Comparison of ENCODE assay signal across 13 cellular contexts in the genomic region with DNA sequence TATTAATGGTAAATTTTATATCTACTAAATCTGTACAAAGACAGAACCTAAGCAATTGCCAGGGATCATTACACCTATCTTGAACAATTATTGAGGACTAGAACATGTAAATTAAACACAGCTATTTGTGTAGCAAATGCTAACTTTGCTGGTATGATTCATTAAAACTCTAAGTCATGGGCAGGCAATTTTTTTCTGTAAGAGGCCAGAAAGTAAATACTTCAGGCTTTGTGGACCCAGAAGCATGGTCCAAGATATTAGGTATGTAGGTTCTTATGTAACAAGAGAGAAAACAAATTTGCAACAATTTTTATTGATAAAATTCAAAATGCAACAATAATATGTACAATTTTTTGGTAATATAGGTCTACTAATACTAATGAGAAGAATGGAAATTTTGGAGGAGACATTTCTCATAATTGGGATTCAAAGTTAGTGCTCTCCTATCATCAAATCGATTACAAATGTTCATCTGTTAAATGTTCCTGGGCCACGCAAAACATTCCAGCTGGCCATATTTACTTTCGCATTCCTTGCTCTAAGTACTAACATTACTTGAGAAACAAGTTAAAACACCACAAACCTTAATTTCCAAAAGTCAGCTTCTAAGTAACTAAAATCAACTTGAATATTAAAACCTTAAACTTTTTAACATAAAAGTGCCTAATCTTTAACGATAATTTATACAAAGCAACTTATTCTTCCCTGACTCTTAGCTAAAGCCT. TPM values are rescaled to one million over a fixed set of nuclear protein-coding genes. Genes with fewer than 3 reads are reported as not detected.
DNase-seq lines count a peak whose midpoint lies in the region; ATAC-seq and TF ChIP-seq lines count a peak whose summit lies in the region.
"Had no signal": no experiment of that assay in that cellular context is flagged by ENCODE, and none has a peak within 500 bp of the region (broad histone marks: within the 10 kb centered on the region; RNA-seq: fewer than 3 reads in every experiment).

No MANE protein-coding gene starts in this region.

- POLR2A ChIA-PET in OCI-LY7 (lab: Charles Lee): interaction anchor here (0.9 to 1.5 kb wide), 3 partner anchors 10 to 28 kb away, joined by 3 to 4 read pairs (median 4); no protein-coding TSS in a partner anchor

- no peaks in the 10 kb centered on the region for H3K9me2 ChIP-seq in OCI-LY7 (ENCODE audit: insufficient read depth, low read length)

- CTCF ChIA-PET in OCI-LY7 (lab: Charles Lee; ENCODE audit: unreplicated experiment): no interaction called here

- H3K4me2 ChIP-seq in OCI-LY7 (ENCODE audit: low read length): 0 out of 2 replicates have a peak overlapping the region, but pooled peaks have one; percentile 8

- H3K36me3 Mint-ChIP-seq in osteocyte (ENCODE audit: unreplicated experiment): no peaks in the 10 kb centered on the region

- DNase-seq in OCI-LY7 (ENCODE audit: low spot score): no peak
- DNase-seq in epithelial cell of proximal tubule (ENCODE audit: low read depth): no peak
- DNase-seq in osteocyte (ENCODE audit: extremely low spot score, unreplicated experiment): no peak
- no peak for DNase-seq in germinal center (ENCODE audit: low spot score)
- no peak for DNase-seq in iPS-NIHi11 (ENCODE audit: low spot score)
- DNase-seq: activated CD4-positive, alpha-beta T cell treated with anti-CD3 and anti-CD28 coated beads for 1 hour; DMS79 treated with DMSO at 0.1 percent for 48 hours; NCI-H2081 treated with DMSO at 0.1 percent for 48 hours; stimulated activated naive B cell treated with anti-CD40 and anti-IgM and Interleukin-4, amounts not matched to agents 10 μg/mL and 1 μg/mL and 100 μg/mL, for 72 hours had no signal

- intact Hi-C loops in OCI-LY7 (cut with micrococcal nuclease; ENCODE audit: unreplicated experiment): no loop called here

- TF ChIP-seq CTCF in OCI-LY7 (conservative IDR thresholded peaks at IDR 0.05; ENCODE audit: low read length) (no peak), epithelial cell of proximal tubule (conservative IDR thresholded peaks at IDR 0.05; ENCODE audit: low read depth, low read length) (no peak), osteocyte (IDR thresholded peaks at IDR 0.05) (no peak)

- H2AFZ ChIP-seq in OCI-LY7 (ENCODE audit: low read length): no peak overlapping the region

- H3K4me3 ChIP-seq in GM08714 (ENCODE audit: low read length) (peak overlapping the region; percentile 17; the same call in 1 of the 2 replicates), OCI-LY7 (ENCODE audit: low read depth, low read length, poor library complexity, severe bottlenecking) (no peak overlapping the region), epithelial cell of proximal tubule (ENCODE audit: low read depth, low read length) (peak overlapping the region; percentile 77)
- H3K4me3 ChIP-seq: lung had no signal

- BruUV-seq in OCI-LY7 (replicated peaks; lab: Mats Ljungman, UMichigan): no TSS peak

- H3K27ac ChIP-seq in OCI-LY7 (ENCODE audit: low read depth, low read length, poor library complexity, severe bottlenecking): no peak overlapping the region

- no peaks in the 10 kb centered on the region for H3K9me3 ChIP-seq in OCI-LY7 (ENCODE audit: low read length)

- no peaks in the 10 kb centered on the region for H3K9me3 Mint-ChIP-seq in osteocyte (ENCODE audit: unreplicated experiment)
- H3K9me3 Mint-ChIP-seq: stimulated activated naive B cell treated with anti-CD40 and anti-IgM and Interleukin-4, amounts not matched to agents 10 μg/mL and 1 μg/mL and 100 μg/mL, for 72 hours had no signal

- peaks cover 15% of the 10 kb centered on the region for H3K4me1 ChIP-seq in OCI-LY7 (ENCODE audit: insufficient read depth, low read length, poor library complexity, severe bottlenecking)

- H3K79me2 ChIP-seq in OCI-LY7 (ENCODE audit: insufficient read depth, low read depth, low read length): peaks cover 96% of the 10 kb centered on the region

- H3K4me1 Mint-ChIP-seq in osteocyte (ENCODE audit: unreplicated experiment): peaks cover 39% of the 10 kb centered on the region

- no peaks in the 10 kb centered on the region for H3K27me3 Mint-ChIP-seq in osteocyte (ENCODE audit: unreplicated experiment)
- H3K27me3 Mint-ChIP-seq: stimulated activated naive B cell treated with anti-CD40 and anti-IgM and Interleukin-4, amounts not matched to agents 10 μg/mL and 1 μg/mL and 100 μg/mL, for 72 hours had no signal

- peak overlapping the region; percentile 6 for H3K27ac Mint-ChIP-seq in osteocyte (ENCODE audit: unreplicated experiment)
- H3K27ac Mint-ChIP-seq: stimulated activated naive B cell treated with anti-CD40 and anti-IgM and Interleukin-4, amounts not matched to agents 10 μg/mL and 1 μg/mL and 100 μg/mL, for 72 hours had no signal

- peaks cover 22% of the 10 kb centered on the region for H4K20me1 ChIP-seq in OCI-LY7 (ENCODE audit: insufficient read depth, low read length)

- no peak overlapping the region for H3K4me3 Mint-ChIP-seq in osteocyte (ENCODE audit: unreplicated experiment)
- H3K4me3 Mint-ChIP-seq: stimulated activated naive B cell treated with anti-CD40 and anti-IgM and Interleukin-4, amounts not matched to agents 10 μg/mL and 1 μg/mL and 100 μg/mL, for 72 hours had no signal

- peaks cover 11% of the 10 kb centered on the region; the same call in 1 of the 2 replicates for H3K36me3 ChIP-seq in OCI-LY7 (ENCODE audit: insufficient read depth, low read length)

- ATAC-seq in GM19395 (IDR thresholded peaks at IDR 0.05; ENCODE audit: unreplicated experiment) (no peak), GM19452 (IDR thresholded peaks at IDR 0.05; ENCODE audit: unreplicated experiment) (no peak)
- ATAC-seq: stimulated activated naive B cell treated with anti-CD40 and anti-IgM and Interleukin-4, amounts not matched to agents 10 μg/mL and 1 μg/mL and 100 μg/mL, for 72 hours had no signal

RNA-seq across cellular contexts. Expression of gene TMEM30A, which starts 4.3 kb away (rescaled TPM):
- 16.4 and 18.2 TPM in 2 replicates for total RNA-seq in OCI-LY7 (2014; rRNA removed; shearing (Covaris generic))
- 31.2 and 32.1 TPM in 2 replicates for total RNA-seq in OCI-LY7 (2022)
- 62.7 and 73.1 TPM in 2 replicates for total RNA-seq in epithelial cell of proximal tubule
- 112 and 127 TPM in 2 replicates for total RNA-seq in osteocyte

RNA-seq across cellular contexts. Expression of gene COX7A2, which starts 36.7 kb away (rescaled TPM):
- total RNA-seq in OCI-LY7 (2014; rRNA removed; shearing (Covaris generic)): 133 and 210 TPM in 2 replicates
- total RNA-seq in OCI-LY7 (2022) (403 and 421 TPM in 2 replicates), epithelial cell of proximal tubule (322 and 342 TPM in 2 replicates), osteocyte (253 and 267 TPM in 2 replicates)
